Comparison of ENCODE assay signal across 26 cellular contexts in genomic region chr16:75032655-75033054, GRCh38.
"Had no signal": no experiment of that assay in that cellular context is flagged by ENCODE, and none has a peak within 500 bp of the region (broad histone marks: within the 10 kb centered on the region; RNA-seq: fewer than 3 reads in every experiment).

No MANE protein-coding gene starts in this region.

- H3K4me1 ChIP-seq: colonic mucosa, foreskin keratinocyte had no signal

- FAIRE-seq: frontal cortex, kidney had no signal

- ATAC-seq: foreskin keratinocyte; gastroesophageal sphincter; heart left ventricle; left colon; left lobe of liver; lower lobe of right lung; mucosa of descending colon; naive thymus-derived CD8-positive, alpha-beta T cell had no signal

- H3K4me2 ChIP-seq: hepatocyte had no signal

- H3K4me3 ChIP-seq: colonic mucosa, esophagus muscularis mucosa, gastroesophageal sphincter, heart left ventricle, hepatocyte, left ventricle myocardium inferior, lower lobe of right lung, mucosa of descending colon had no signal

- DNase-seq: colonic mucosa; cortex of kidney; effector CD4-positive, alpha-beta T cell; effector memory CD4-positive, alpha-beta T cell; foreskin keratinocyte; heart left ventricle; hypothalamus; immature natural killer cell; islet precursor cell; kidney; kidney glomerular epithelial cell; left colon; left ventricle myocardium inferior; lower lobe of right lung; mesenchymal stem cell; mucosa of descending colon; naive B cell; naive thymus-derived CD8-positive, alpha-beta T cell had no signal

- H3K27ac ChIP-seq: colonic mucosa, epithelial cell of prostate, esophagus muscularis mucosa, foreskin keratinocyte, gastroesophageal sphincter, heart left ventricle, hepatocyte, left ventricle myocardium inferior, lower lobe of right lung had no signal

- H3K27ac Mint-ChIP-seq: dendritic cell treated with granulocyte-macrophage colony-stimulating factor and Interleukin-4, amounts not matched to agents 40 ng/mL and 50 ng/mL, for 4 days; immature natural killer cell; mesothelial cell of epicardium; naive B cell; naive thymus-derived CD8-positive, alpha-beta T cell had no signal

- H2AFZ ChIP-seq: hepatocyte had no signal

- H3K27me3 Mint-ChIP-seq: dendritic cell treated with granulocyte-macrophage colony-stimulating factor and Interleukin-4, amounts not matched to agents 40 ng/mL and 50 ng/mL, for 4 days; naive thymus-derived CD8-positive, alpha-beta T cell had no signal

- H3K4me3 Mint-ChIP-seq: dendritic cell treated with granulocyte-macrophage colony-stimulating factor and Interleukin-4, amounts not matched to agents 40 ng/mL and 50 ng/mL, for 4 days; immature natural killer cell; mesothelial cell of epicardium; naive B cell; naive thymus-derived CD8-positive, alpha-beta T cell had no signal

- H3K9me3 Mint-ChIP-seq: immature natural killer cell had no signal

- H3K36me3 ChIP-seq: colonic mucosa, esophagus muscularis mucosa, gastroesophageal sphincter, heart left ventricle, lower lobe of right lung had no signal

- H3K9me3 ChIP-seq: colonic mucosa, gastroesophageal sphincter, lower lobe of right lung had no signal

- H3K4me1 Mint-ChIP-seq: mesothelial cell of epicardium, naive B cell had no signal

- H3K36me3 Mint-ChIP-seq: immature natural killer cell had no signal

- H3K27me3 ChIP-seq: colonic mucosa, esophagus muscularis mucosa, foreskin keratinocyte, gastroesophageal sphincter, heart left ventricle, hepatocyte had no signal
